Comparison of ENCODE assay signal across 30 cellular contexts in the genomic region with DNA sequence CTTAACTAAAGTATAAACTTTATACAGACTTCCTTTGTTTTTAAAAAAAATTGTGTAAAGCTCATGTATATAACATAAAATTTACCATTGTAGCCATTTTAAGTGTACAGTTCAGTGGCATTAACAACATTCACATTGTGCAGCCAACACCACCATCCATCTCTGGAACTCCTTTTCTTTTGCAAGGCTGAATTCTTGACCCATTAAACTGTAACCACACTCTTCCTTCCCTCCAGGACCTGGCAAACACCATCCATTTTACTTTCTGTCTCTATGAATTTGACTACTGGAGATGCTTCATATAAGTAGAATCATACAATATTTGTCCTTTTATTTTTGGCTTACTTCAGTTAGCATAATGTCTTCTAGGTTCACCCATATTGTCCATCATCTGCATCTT.
"Had no signal": no experiment of that assay in that cellular context is flagged by ENCODE, and none has a peak within 500 bp of the region (broad histone marks: within the 10 kb centered on the region; RNA-seq: fewer than 3 reads in every experiment).

No MANE protein-coding gene starts in this region.

- H3K4me2 ChIP-seq: SK-N-SH had no signal

- H3K4me1 Mint-ChIP-seq: activated B cell treated with CpG ODN at 0.5 μM for 24 hours; activated CD4-positive, alpha-beta memory T cell treated with anti-CD3 and anti-CD28 coated beads, Interleukin-2, amount 10 ng/mL, durations not matched to agents 7 days and 5 days; activated CD8-positive, alpha-beta memory T cell treated with anti-CD3 and anti-CD28 coated beads, Interleukin-2, amount 10 ng/mL, durations not matched to agents 7 days and 5 days; activated naive CD4-positive, alpha-beta T cell treated with anti-CD3 and anti-CD28 coated beads, Interleukin-2, amount 10 ng/mL, durations not matched to agents 7 days and 5 days; activated naive CD8-positive, alpha-beta T cell treated with anti-CD3 and anti-CD28 coated beads, Interleukin-2, amount 50 U/mL, for 24 hours had no signal

- H3K9ac ChIP-seq: SK-N-SH had no signal

- H3K4me1 ChIP-seq: ascending aorta, SJSA1 had no signal

- H3K27ac ChIP-seq: ascending aorta, SJSA1, VCaP had no signal

- H3K27ac Mint-ChIP-seq: activated B cell treated with CpG ODN at 0.5 μM for 24 hours; activated CD4-positive, alpha-beta memory T cell treated with anti-CD3 and anti-CD28 coated beads, Interleukin-2, amount 10 ng/mL, durations not matched to agents 7 days and 5 days; activated CD8-positive, alpha-beta memory T cell treated with anti-CD3 and anti-CD28 coated beads, Interleukin-2, amount 10 ng/mL, durations not matched to agents 7 days and 5 days; activated naive CD4-positive, alpha-beta T cell treated with anti-CD3 and anti-CD28 coated beads, Interleukin-2, amount 10 ng/mL, durations not matched to agents 7 days and 5 days; activated naive CD8-positive, alpha-beta T cell; activated naive CD8-positive, alpha-beta T cell treated with anti-CD3 and anti-CD28 coated beads, Interleukin-2, amount 50 U/mL, for 24 hours; T-helper 1 cell treated with Interleukin-12 subunit alpha and Interleukin-12 subunit beta and Interleukin-4 antibody, amounts not matched to agents 30 μg/mL and 1 μg/mL, for 36 hours; T-helper 2 cell treated with Interferon-gamma antibody and Interleukin-4, amounts not matched to agents 5 μg/mL and 100 μg/mL, for 36 hours had no signal

- DNase-seq: activated B cell treated with CpG ODN at 0.5 μM for 24 hours; activated CD4-positive, alpha-beta memory T cell treated with anti-CD3 and anti-CD28 coated beads, Interleukin-2, amount 10 ng/mL, durations not matched to agents 7 days and 5 days; activated CD4-positive, alpha-beta T cell treated with anti-CD3 and anti-CD28 coated beads for 1 hour; activated CD4-positive, alpha-beta T cell treated with anti-CD3 and anti-CD28 coated beads for 48 hours; activated CD8-positive, alpha-beta memory T cell treated with anti-CD3 and anti-CD28 coated beads for 24 hours; activated CD8-positive, alpha-beta memory T cell treated with anti-CD3 and anti-CD28 coated beads, Interleukin-2, amount 10 ng/mL, durations not matched to agents 7 days and 5 days; activated CD8-positive, alpha-beta memory T cell treated with anti-CD3 and anti-CD28 coated beads, Interleukin-2, amount 50 U/mL, for 48 hours; activated effector memory CD4-positive, alpha-beta T cell treated with Interleukin-2 at 50 U/mL for 16 hours; activated naive CD4-positive, alpha-beta T cell treated with anti-CD3 and anti-CD28 coated beads, Interleukin-2, amount 10 ng/mL, durations not matched to agents 7 days and 5 days; activated naive CD8-positive, alpha-beta T cell treated with anti-CD3 and anti-CD28 coated beads, Interleukin-2, amount 50 U/mL, for 24 hours; activated T-cell treated with anti-CD3 and anti-CD28 coated beads, Interleukin-2, amount 50 U/mL, for 48 hours; amygdala; caudate nucleus; NCI-H1105; NCI-H1436; NCI-H1694; NCI-H1930; NCI-H345; NCI-H524 treated with DMSO at 0.1 percent for 48 hours; RPMI8226; SHP77 treated with DMSO at 0.1 percent for 48 hours; SK-N-SH had no signal

- H3K36me3 ChIP-seq: ascending aorta, SJSA1 had no signal

- H3K27me3 Mint-ChIP-seq: activated B cell treated with CpG ODN at 0.5 μM for 24 hours; activated CD4-positive, alpha-beta memory T cell treated with anti-CD3 and anti-CD28 coated beads, Interleukin-2, amount 10 ng/mL, durations not matched to agents 7 days and 5 days; activated CD8-positive, alpha-beta memory T cell treated with anti-CD3 and anti-CD28 coated beads, Interleukin-2, amount 10 ng/mL, durations not matched to agents 7 days and 5 days; activated naive CD4-positive, alpha-beta T cell treated with anti-CD3 and anti-CD28 coated beads, Interleukin-2, amount 10 ng/mL, durations not matched to agents 7 days and 5 days; activated naive CD8-positive, alpha-beta T cell; activated naive CD8-positive, alpha-beta T cell treated with anti-CD3 and anti-CD28 coated beads, Interleukin-2, amount 50 U/mL, for 24 hours had no signal

- H3K9me2 ChIP-seq: SK-N-SH had no signal

- H3K9me3 Mint-ChIP-seq: activated naive CD4-positive, alpha-beta T cell treated with anti-CD3 and anti-CD28 coated beads, Interleukin-2, amount 10 ng/mL, durations not matched to agents 7 days and 5 days; T-helper 1 cell treated with Interleukin-12 subunit alpha and Interleukin-12 subunit beta and Interleukin-4 antibody, amounts not matched to agents 30 μg/mL and 1 μg/mL, for 36 hours; T-helper 2 cell treated with Interferon-gamma antibody and Interleukin-4, amounts not matched to agents 5 μg/mL and 100 μg/mL, for 36 hours had no signal

- H3K27me3 ChIP-seq: ascending aorta, SJSA1 had no signal

- H3K4me3 Mint-ChIP-seq: activated B cell treated with CpG ODN at 0.5 μM for 24 hours; activated CD4-positive, alpha-beta memory T cell treated with anti-CD3 and anti-CD28 coated beads, Interleukin-2, amount 10 ng/mL, durations not matched to agents 7 days and 5 days; activated CD8-positive, alpha-beta memory T cell treated with anti-CD3 and anti-CD28 coated beads, Interleukin-2, amount 10 ng/mL, durations not matched to agents 7 days and 5 days; activated naive CD4-positive, alpha-beta T cell treated with anti-CD3 and anti-CD28 coated beads, Interleukin-2, amount 10 ng/mL, durations not matched to agents 7 days and 5 days; activated naive CD8-positive, alpha-beta T cell; activated naive CD8-positive, alpha-beta T cell treated with anti-CD3 and anti-CD28 coated beads, Interleukin-2, amount 50 U/mL, for 24 hours; brain; T-helper 1 cell treated with Interleukin-12 subunit alpha and Interleukin-12 subunit beta and Interleukin-4 antibody, amounts not matched to agents 30 μg/mL and 1 μg/mL, for 36 hours; T-helper 2 cell treated with Interferon-gamma antibody and Interleukin-4, amounts not matched to agents 5 μg/mL and 100 μg/mL, for 36 hours had no signal

- ATAC-seq: activated CD8-positive, alpha-beta memory T cell treated with anti-CD3 and anti-CD28 coated beads, Interleukin-2, amount 10 ng/mL, durations not matched to agents 7 days and 5 days; activated naive CD8-positive, alpha-beta T cell treated with anti-CD3 and anti-CD28 coated beads, Interleukin-2, amount 50 U/mL, for 24 hours; Panc1 had no signal

- H3K9me3 ChIP-seq: ascending aorta, SJSA1, SK-N-SH had no signal

- H3K36me3 Mint-ChIP-seq: activated naive CD4-positive, alpha-beta T cell treated with anti-CD3 and anti-CD28 coated beads, Interleukin-2, amount 10 ng/mL, durations not matched to agents 7 days and 5 days had no signal

- H3K4me3 ChIP-seq: ascending aorta, SJSA1 had no signal
